23 cellular contexts compared by ENCODE assay signal in the genomic region with DNA sequence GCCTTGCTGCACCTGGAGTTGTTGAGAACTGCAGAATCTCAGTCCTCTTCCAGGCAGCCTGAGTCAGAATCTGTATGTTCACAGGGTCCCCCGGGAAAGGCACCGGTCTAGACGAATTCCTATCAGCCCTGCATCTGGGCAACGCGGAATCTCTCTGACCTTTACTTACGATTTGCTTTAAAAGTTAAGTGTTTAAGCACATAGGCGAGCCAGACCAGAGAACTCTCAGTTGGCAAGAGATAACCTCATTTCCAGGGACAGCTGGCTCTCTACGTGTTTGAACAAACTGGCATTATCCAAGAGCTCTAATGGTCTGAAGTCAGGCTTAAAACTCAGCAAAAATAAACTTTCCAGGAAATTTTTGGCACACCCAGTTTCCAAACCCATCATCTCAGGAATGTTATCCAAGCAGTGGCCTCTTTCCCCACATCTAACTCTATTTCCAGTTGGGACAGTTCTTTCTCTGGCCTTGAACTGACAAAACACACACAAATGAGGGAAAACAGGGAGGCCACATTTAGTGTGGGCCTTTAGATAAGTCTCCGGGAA. TPM values are rescaled to one million over a fixed set of nuclear protein-coding genes. Genes with fewer than 3 reads are reported as not detected.
DNase-seq lines count a peak whose midpoint lies in the region; ATAC-seq, FAIRE-seq and TF ChIP-seq lines count a peak whose summit lies in the region.
"Had no signal": no experiment of that assay in that cellular context is flagged by ENCODE, and none has a peak within 500 bp of the region (broad histone marks: within the 10 kb centered on the region; RNA-seq: fewer than 3 reads in every experiment).

No MANE protein-coding gene starts in this region.

- no peaks in the 10 kb centered on the region for H4K20me1 ChIP-seq in K562 (replicated peaks; ENCODE audit: control insufficient read depth, insufficient read depth, low read length)

- intact Hi-C loops in K562 (cut with micrococcal nuclease) = no loop called here

- H3K9me3 ChIP-seq in K562 (replicated peaks; ENCODE audit: control insufficient read depth, insufficient read depth, low read depth, low read length) = no peaks in the 10 kb centered on the region
- no peaks in the 10 kb centered on the region for H3K9me3 ChIP-seq in tibial nerve
- H3K9me3 ChIP-seq: vagina had no signal

- FAIRE-seq in K562 (lab: Jason Lieb, UNC) = no peak
- FAIRE-seq: frontal cortex had no signal

- no peaks in the 10 kb centered on the region for H3K9me3 Mint-ChIP-seq in activated T-cell treated with anti-CD3 and anti-CD28 coated beads, Interleukin-2, amount 50 U/mL, for 4 hours
- H3K9me3 Mint-ChIP-seq: CD4-positive, CD25-positive, alpha-beta regulatory T cell; nephron progenitor cell; stimulated activated naive CD8-positive, alpha-beta T cell treated with anti-CD3 and anti-CD28 coated beads, Interleukin-15, Interleukin-2, amounts not matched to agents 100 ng/mL and 50 ng/mL, for 24 hours had no signal

- peak; percentile 11; the same call in 1 of the 3 replicates for ATAC-seq in K562
- ATAC-seq in HG02623 (IDR thresholded peaks at IDR 0.05; ENCODE audit: unreplicated experiment) = no peak
- no peak for ATAC-seq in activated T-cell treated with anti-CD3 and anti-CD28 coated beads, Interleukin-2, amount 50 U/mL, for 4 hours
- ATAC-seq: activated CD4-positive, CD25-positive, alpha-beta regulatory T cell treated with anti-CD3 and anti-CD28 coated beads, Interleukin-2, amount 50 U/mL, for 24 hours had no signal

- BruUV-seq in K562 (replicated peaks; lab: Mats Ljungman, UMichigan) = no TSS peak

- no peaks in the 10 kb centered on the region for H3K36me3 ChIP-seq in K562 (ENCODE audit: control insufficient read depth, insufficient read depth, low read length)
- no peaks in the 10 kb centered on the region for H3K36me3 ChIP-seq in tibial nerve
- H3K36me3 ChIP-seq: vagina had no signal

- no peak overlapping the region; a peak in 1 of 4 replicates for H3K9ac ChIP-seq in K562 (ENCODE audit: insufficient read depth in 1 of 2, low read depth in 2 of 2, low read length in 2 of 2)

- DNase-seq in NCI-H510A treated with DMSO at 0.1 percent for 48 hours (lab: John Stamatoyannopoulos, UW) = peak; percentile 26
- DNase-seq in NCI-H510A (lab: John Stamatoyannopoulos, UW) = no peak
- no peak for DNase-seq in K562 (ENCODE audit: extremely low read depth in 1 of 4, low spot score in 3 of 4)
- peak; percentile 1 for DNase-seq in left kidney (ENCODE audit: low read depth, low spot score)
- DNase-seq in stromal cell of bone marrow (ENCODE audit: low read depth) = peak; percentile 17
- no peak for DNase-seq in activated T-cell treated with anti-CD3 and anti-CD28 coated beads, Interleukin-2, amount 50 U/mL, for 4 hours
- no peak for DNase-seq in tibial nerve (ENCODE audit: low spot score in 2 of 2)
- DNase-seq: activated effector memory CD4-positive, alpha-beta T cell treated with Interleukin-2 at 50 U/mL for 16 hours; amygdala; CD4-positive, CD25-positive, alpha-beta regulatory T cell; cerebellar nuclear complex; HCEC 1CT; Kasumi-1; NCI-H1417 treated with DMSO at 0.1 percent for 48 hours; NCI-H345; nephron progenitor cell; T1000 had no signal

- TF ChIP-seq CTCF in K562 (IDR thresholded peaks at IDR 0.05 in 2 of 3, conservative IDR thresholded peaks at IDR 0.05 in 1 of 3; ENCODE audit: insufficient read depth in 2 of 3, low read depth in 1 of 3, low read length in 3 of 3) (no peak), tibial nerve (IDR thresholded peaks at IDR 0.05) (no peak)

- H3K4me3 ChIP-seq in K562 = no peak overlapping the region
- H3K4me3 ChIP-seq in tibial nerve = no peak overlapping the region
- H3K4me3 ChIP-seq: lung, vagina had no signal

- H3K27ac ChIP-seq in K562 (ENCODE audit: extremely low read depth, low read depth, low read length) (no peak overlapping the region), tibial nerve (no peak overlapping the region)
- H3K27ac ChIP-seq: vagina had no signal

- CTCF ChIA-PET in K562 (lab: Yijun Ruan, JAX; ENCODE audit: low intra/inter-chr PET ratio) = no interaction called here

- H2AFZ ChIP-seq in K562 (ENCODE audit: low read depth, low read length) = peak overlapping the region; percentile 56

- H3K4me1 Mint-ChIP-seq in activated T-cell treated with anti-CD3 and anti-CD28 coated beads, Interleukin-2, amount 50 U/mL, for 4 hours (ENCODE audit: low read depth) = peaks cover 3% of the 10 kb centered on the region

- H3K4me3 Mint-ChIP-seq in activated T-cell treated with anti-CD3 and anti-CD28 coated beads, Interleukin-2, amount 50 U/mL, for 4 hours = no peak overlapping the region
- H3K4me3 Mint-ChIP-seq: CD4-positive, CD25-positive, alpha-beta regulatory T cell; nephron progenitor cell; stimulated activated naive CD8-positive, alpha-beta T cell treated with anti-CD3 and anti-CD28 coated beads, Interleukin-15, Interleukin-2, amounts not matched to agents 100 ng/mL and 50 ng/mL, for 24 hours had no signal

- no peak for TF ChIP-seq RAD21 in K562 (CRISPR knock-in tag; conservative IDR thresholded peaks at IDR 0.05 in 1 of 2, IDR thresholded peaks at IDR 0.05 in 1 of 2)

- no peak for TF ChIP-seq POLR2A in K562 (conservative IDR thresholded peaks at IDR 0.05)
- TF ChIP-seq POLR2A in tibial nerve (IDR thresholded peaks at IDR 0.05) = no peak

- H3K4me1 ChIP-seq in K562 (replicated peaks in 1 of 2; ENCODE audit: control insufficient read depth in 2 of 2, insufficient read depth in 2 of 2, low read length in 2 of 2) (peaks cover 24 to 47% of the 10 kb centered on the region in 2 experiments), tibial nerve (peaks cover 0 to 14% (median 0%) of the 10 kb centered on the region in 4 donors)
- H3K4me1 ChIP-seq: vagina had no signal

- no peaks in the 10 kb centered on the region for H3K27me3 Mint-ChIP-seq in activated T-cell treated with anti-CD3 and anti-CD28 coated beads, Interleukin-2, amount 50 U/mL, for 4 hours (ENCODE audit: low read depth)

- no peaks in the 10 kb centered on the region for H3K9me1 ChIP-seq in K562 (ENCODE audit: control insufficient read depth, insufficient read depth, low read length)

- H3K36me3 Mint-ChIP-seq in activated T-cell treated with anti-CD3 and anti-CD28 coated beads, Interleukin-2, amount 50 U/mL, for 4 hours (ENCODE audit: insufficient read depth) = no peaks in the 10 kb centered on the region
- H3K36me3 Mint-ChIP-seq: CD4-positive, CD25-positive, alpha-beta regulatory T cell had no signal

- in situ Hi-C loops in K562 (cut with MboI) = no loop called here

- H3K4me2 ChIP-seq in K562 (ENCODE audit: insufficient read depth, low read length) = no peak overlapping the region

- TF ChIP-seq EP300 in K562 (IDR thresholded peaks at IDR 0.05; ENCODE audit: low read length) (no peak), tibial nerve (IDR thresholded peaks at IDR 0.05) (no peak)

- no peaks in the 10 kb centered on the region for H3K79me2 ChIP-seq in K562 (ENCODE audit: control insufficient read depth, insufficient read depth, low read length)

- 29% methylated on average over 9 of the region's 9 CpGs for WGBS in K562 (ENCODE audit: insufficient coverage, low coverage, missing lambda C conversion rate)
- 48 to 69% methylated on average over 8 to 9 of the region's 9 CpGs for WGBS in tibial nerve, 2 donors

- POLR2A ChIA-PET in K562 (lab: Yijun Ruan, JAX) = interaction anchor here (1.0 kb wide), 1 partner anchor 51 kb away, joined by 3 read pairs; no protein-coding TSS in a partner anchor

- H3K27me3 ChIP-seq in K562 (ENCODE audit: control insufficient read depth in 2 of 2, insufficient read depth in 2 of 2, low read length in 2 of 2) = no peaks in the 10 kb centered on the region
- no peaks in the 10 kb centered on the region for H3K27me3 ChIP-seq in tibial nerve
- H3K27me3 ChIP-seq: vagina had no signal

TF ChIP-seq in K562, 482 proteins besides CTCF, POLR2A, EP300 and RAD21:
- TF ChIP-seq ZNF507 (tag; conservative IDR thresholded peaks at IDR 0.05) (no peak), ZNF134 (CRISPR knock-in tag; conservative IDR thresholded peaks at IDR 0.05) (no peak), SMAD4 (CRISPR knock-in tag; conservative IDR thresholded peaks at IDR 0.05) (peak; percentile 62), JUNB (CRISPR knock-in tag; conservative IDR thresholded peaks at IDR 0.05) (no peak)

RNA-seq across cellular contexts. Expression of gene HES1, which starts 53.4 kb away (rescaled TPM):
- 7.6 and 9.1 TPM in 2 replicates for total RNA-seq in K562 (2011; cell fraction: chromatin; rRNA removed; ENCODE audit: low replicate concordance)
- total RNA-seq in K562 (2011; cell fraction: nucleolus; rRNA removed) = 13.3 and 13.7 TPM in 2 replicates
- total RNA-seq in K562 (2011; cell fraction: nucleoplasm; rRNA removed) = 10.1 and 12.0 TPM in 2 replicates
- total RNA-seq in K562 (2014; rRNA removed) = 37.0 and 46.8 TPM in 2 replicates
- 17.7 and 17.8 TPM in 2 replicates for total RNA-seq in K562 (2014; rRNA removed; fragmentation: Illumina TruSeq; extraction: Trizol)
- 24.0 and 24.9 TPM in 2 replicates for total RNA-seq in K562 (2015; rRNA removed; fragmentation: Illumina TruSeq; extraction: Trizol)
- total RNA-seq in K562 (2021) = 30.5 and 39.1 TPM in 2 replicates
- polyA plus RNA-seq in K562 (2011; rRNA removed) = 4.8 and 9.0 TPM in 2 replicates
- 4.5 and 21.4 TPM in 2 replicates for polyA plus RNA-seq in K562 (2011; cell fraction: cytosol; rRNA removed)
- 7.4 and 25.5 TPM in 2 replicates for polyA plus RNA-seq in K562 (2011; cell fraction: nucleus; rRNA removed)
- polyA plus RNA-seq in K562 (2012) = 45.6 and 82.2 TPM in 2 replicates
- 16.7 and 19.3 TPM in 2 replicates for polyA plus RNA-seq in K562 (2014; fragmentation: Illumina TruSeq; extraction: Trizol)
- polyA plus RNA-seq in K562 (2014; fragmentation: Nextera tagmentation; extraction: Ambion mirVana) = 1 to 10 TPM; 3.4 to 6.3 TPM
- 23.1 and 32.2 TPM in 2 replicates for polyA plus RNA-seq in K562 (2014; rRNA removed)
- 2.8 and 7.0 TPM in 2 replicates for polyA minus RNA-seq in K562 (2011; rRNA and poly(A)+ RNA removed)
- 7.7 and 23.0 TPM in 2 replicates for polyA minus RNA-seq in K562 (2011; cell fraction: cytosol; rRNA and poly(A)+ RNA removed)
- 12.7 and 22.8 TPM in 2 replicates for polyA minus RNA-seq in K562 (2011; cell fraction: nucleus; rRNA and poly(A)+ RNA removed)
- under 1 TPM; 0.23 to 0.52 (median 0.37) TPM for total RNA-seq in activated T-cell treated with anti-CD3 and anti-CD28 coated beads, Interleukin-2, amount 50 U/mL, for 4 hours
- 10 to 100 TPM; 14.7 to 52.7 (median 27.7) TPM for total RNA-seq in tibial nerve

Comparison
In these comparisons a context has a peak if more than half of its experiments do, and no peak if none do; other contexts are left out.
1. DNase-seq: peak in NCI-H510A treated with DMSO at 0.1 percent for 48 hours (single experiment), left kidney (single experiment) and stromal cell of bone marrow (single experiment); none in NCI-H510A (single experiment), K562 (0 of 4), activated T-cell treated with anti-CD3 and anti-CD28 coated beads, Interleukin-2, amount 50 U/mL, for 4 hours (single experiment) and tibial nerve (0 of 2).
2. RNA of gene HES1, which starts 53.4 kb away (total RNA-seq): 14.7 to 52.7 TPM in tibial nerve and 7.6 to 46.8 TPM in K562; 0.23 to 0.52 TPM in activated T-cell treated with anti-CD3 and anti-CD28 coated beads, Interleukin-2, amount 50 U/mL, for 4 hours; every median in the first group is over 4 times any median in the second.